ENCODE assay signal across 12 cellular contexts in the genomic region with DNA sequence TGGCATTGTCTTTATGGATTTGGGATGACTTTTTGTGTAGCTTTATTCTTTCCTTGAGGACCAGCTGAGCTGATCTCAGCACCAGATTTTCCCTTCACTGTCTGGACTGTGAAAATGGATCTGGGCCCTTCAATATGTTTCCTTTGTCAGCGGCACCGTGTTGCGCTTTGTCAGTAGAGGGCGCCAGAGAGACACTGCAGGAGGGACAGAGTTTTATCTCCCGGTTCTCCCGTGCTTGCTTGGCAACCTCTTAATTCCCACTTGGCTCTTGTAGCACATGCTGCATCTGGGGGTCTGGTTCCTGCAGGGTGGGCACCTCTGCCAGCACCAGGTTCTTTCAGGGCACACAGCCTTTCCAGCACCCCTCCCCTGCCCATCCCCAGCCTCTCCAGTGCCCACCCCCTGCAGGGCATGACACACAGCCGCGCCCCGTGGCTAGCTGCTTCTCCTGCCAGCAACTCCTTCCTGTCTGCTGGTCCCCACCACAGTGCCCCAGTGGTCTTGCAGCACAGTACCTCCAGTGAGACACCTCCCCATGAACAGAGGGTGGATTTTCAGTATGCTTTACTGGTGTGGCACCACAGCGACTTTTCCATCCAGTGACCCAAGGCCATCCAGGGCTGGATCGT. TPM values are rescaled to one million over a fixed set of nuclear protein-coding genes. Genes with fewer than 3 reads are reported as not detected.
A peak's percentile ranks its signal among the peaks of the same experiment; 100 is the strongest.
DNase-seq lines count a peak whose midpoint lies in the region; ATAC-seq lines count a peak whose summit lies in the region.
"Had no signal": no experiment of that assay in that cellular context is flagged by ENCODE, and none has a peak within 500 bp of the region (broad histone marks: within the 10 kb centered on the region; RNA-seq: fewer than 3 reads in every experiment).

No MANE protein-coding gene starts in this region.

- H3K4me3 ChIP-seq in H7 (ENCODE audit: insufficient read depth, low read depth, low read length), result no peak overlapping the region

- no peaks in the 10 kb centered on the region for H3K36me3 ChIP-seq in H7 (replicated peaks; ENCODE audit: control insufficient read depth, insufficient read depth, low read length)

- peak; percentile 28 for DNase-seq in Daoy (ENCODE audit: low read depth)
- DNase-seq in H7, result peak; percentile 58
- DNase-seq in SW480 (ENCODE audit: low spot score), result peak; percentile 12
- peak; percentile 52 for DNase-seq in islet precursor cell
- no peak for DNase-seq in NCI-H510A treated with DMSO at 0.1 percent for 48 hours (lab: John Stamatoyannopoulos, UW)
- DNase-seq in GDM1 (lab: John Stamatoyannopoulos, UW), result no peak
- DNase-seq: retina, T-helper 17 cell had no signal

- H3K27me3 ChIP-seq in H7 (ENCODE audit: control insufficient read depth, insufficient read depth, low read length), result no peaks in the 10 kb centered on the region

- ATAC-seq in GM18498 (IDR thresholded peaks at IDR 0.05; ENCODE audit: unreplicated experiment), result no peak
- ATAC-seq: T-helper 17 cell had no signal

RNA-seq across cellular contexts. Expression of gene OR1D5, which starts 19.6 kb away (rescaled TPM):
- not detected in 2 replicates for total RNA-seq in Daoy (2014; rRNA removed; shearing (Covaris generic))
- not detected in 2 replicates for total RNA-seq in H7 (2014; rRNA removed; shearing (Covaris generic))
- total RNA-seq: aorta, M059J, subcutaneous adipose tissue, T-helper 17 cell had no signal

Comparison
In these comparisons a context has a peak if more than half of its experiments do, and no peak if none do; other contexts are left out.
1. DNase-seq: peak in Daoy (single experiment), H7 (single experiment), SW480 (single experiment) and islet precursor cell (single experiment); none in NCI-H510A treated with DMSO at 0.1 percent for 48 hours (single experiment) and GDM1 (single experiment).